In genomic region chr16:48611329-48612137, GRCh38 we compare ENCODE assay signal across 8 cellular contexts. TPM values are rescaled to one million over a fixed set of nuclear protein-coding genes. Genes with fewer than 3 reads are reported as not detected.
DNase-seq lines count a peak whose midpoint lies in the region; FAIRE-seq and TF ChIP-seq lines count a peak whose summit lies in the region.

No MANE protein-coding gene starts in this region.

- no peaks in the 10 kb centered on the region for H3K9me3 Mint-ChIP-seq in endothelial cell (ENCODE audit: unreplicated experiment)

- H3K9me3 ChIP-seq in ES-I3 (ENCODE audit: control insufficient read depth, insufficient read depth, low read length) (no peaks in the 10 kb centered on the region), HUES48 (ENCODE audit: control insufficient read depth, insufficient read depth, low read length) (no peaks in the 10 kb centered on the region)

- H3K4me1 ChIP-seq in ES-I3 (ENCODE audit: insufficient read depth, low read length): peaks cover 26% of the 10 kb centered on the region
- peaks cover 35% of the 10 kb centered on the region for H3K4me1 ChIP-seq in HUES48 (ENCODE audit: control insufficient read depth, insufficient read depth, low read length)

- H3K36me3 ChIP-seq in ES-I3 (ENCODE audit: insufficient read depth, low read length): no peaks in the 10 kb centered on the region; the same call in 1 of the 2 replicates
- H3K36me3 ChIP-seq in HUES48 (ENCODE audit: control insufficient read depth, insufficient read depth, low read length): no peaks in the 10 kb centered on the region

- TF ChIP-seq POLR2A in erythroblast (IDR thresholded peaks at IDR 0.05; ENCODE audit: low read length) (no peak), GM12892 (IDR thresholded peaks at IDR 0.05; ENCODE audit: low read depth, low read length) (no peak)

- H3K9ac ChIP-seq in ES-I3 (ENCODE audit: low read depth, low read length) (peak overlapping the region; percentile 10; the same call in 1 of the 2 replicates), HUES48 (ENCODE audit: low read depth, low read length) (no peak overlapping the region)

- TF ChIP-seq CTCF in endothelial cell (IDR thresholded peaks at IDR 0.05; ENCODE audit: unreplicated experiment): no peak

- peak overlapping the region; percentile 60 for H3K27ac ChIP-seq in HUES48 (ENCODE audit: low read depth, low read length)

- no peak overlapping the region for H3K4me3 ChIP-seq in HUES48 (ENCODE audit: low read depth, low read length)

- H3K4me3 Mint-ChIP-seq in endothelial cell (ENCODE audit: unreplicated experiment): peak overlapping the region; percentile 73

- H3K27me3 Mint-ChIP-seq in endothelial cell (ENCODE audit: unreplicated experiment): peaks cover 11% of the 10 kb centered on the region

- H3K4me1 Mint-ChIP-seq in endothelial cell (ENCODE audit: unreplicated experiment): peaks cover 47% of the 10 kb centered on the region

- H3K27ac Mint-ChIP-seq in endothelial cell (ENCODE audit: unreplicated experiment): peak overlapping the region; percentile 98

- DNase-seq in activated CD4-positive, alpha-beta T cell treated with anti-CD3 and anti-CD28 coated beads for 48 hours: peak; percentile 85
- DNase-seq in endothelial cell (ENCODE audit: low spot score) (peak; percentile 41), NCI-H446 treated with DMSO at 0.1 percent for 48 hours (lab: John Stamatoyannopoulos, UW) (no peak), erythroblast (lab: John Stamatoyannopoulos, UW) (no peak), GM12892 (ENCODE audit: insufficient read length) (no peak)
- peak; percentile 30 for DNase-seq in stimulated activated CD4-positive, alpha-beta T cell treated with anti-CD3 and anti-CD28 coated beads, Interleukin-12 subunit alpha, Interleukin-12 subunit beta, amount 100 ng/mL, for 4 hours

- peaks cover 9% of the 10 kb centered on the region for H3K36me3 Mint-ChIP-seq in endothelial cell (ENCODE audit: low read depth, unreplicated experiment)

- FAIRE-seq in GM12892 (lab: Jason Lieb, UNC): no peak

- no peaks in the 10 kb centered on the region for H3K27me3 ChIP-seq in HUES48 (ENCODE audit: control insufficient read depth, insufficient read depth, low read length)

RNA-seq across cellular contexts. Expression of gene N4BP1, which starts 1.6 kb away (rescaled TPM):
- total RNA-seq in endothelial cell (ENCODE audit: unreplicated experiment): 52.2 TPM
- 19.8 TPM for polyA plus RNA-seq in GM12892 (2012; ENCODE audit: missing spikeins)

Comparison
In these comparisons a context has a peak if more than half of its experiments do, and no peak if none do; other contexts are left out.
1. DNase-seq: peak in activated CD4-positive, alpha-beta T cell treated with anti-CD3 and anti-CD28 coated beads for 48 hours (single experiment), endothelial cell (single experiment) and stimulated activated CD4-positive, alpha-beta T cell treated with anti-CD3 and anti-CD28 coated beads, Interleukin-12 subunit alpha, Interleukin-12 subunit beta, amount 100 ng/mL, for 4 hours (single experiment); none in NCI-H446 treated with DMSO at 0.1 percent for 48 hours (single experiment), erythroblast (0 of 2) and GM12892 (single experiment).